Comparison of ENCODE assay signal across 9 cellular contexts in the genomic region with DNA sequence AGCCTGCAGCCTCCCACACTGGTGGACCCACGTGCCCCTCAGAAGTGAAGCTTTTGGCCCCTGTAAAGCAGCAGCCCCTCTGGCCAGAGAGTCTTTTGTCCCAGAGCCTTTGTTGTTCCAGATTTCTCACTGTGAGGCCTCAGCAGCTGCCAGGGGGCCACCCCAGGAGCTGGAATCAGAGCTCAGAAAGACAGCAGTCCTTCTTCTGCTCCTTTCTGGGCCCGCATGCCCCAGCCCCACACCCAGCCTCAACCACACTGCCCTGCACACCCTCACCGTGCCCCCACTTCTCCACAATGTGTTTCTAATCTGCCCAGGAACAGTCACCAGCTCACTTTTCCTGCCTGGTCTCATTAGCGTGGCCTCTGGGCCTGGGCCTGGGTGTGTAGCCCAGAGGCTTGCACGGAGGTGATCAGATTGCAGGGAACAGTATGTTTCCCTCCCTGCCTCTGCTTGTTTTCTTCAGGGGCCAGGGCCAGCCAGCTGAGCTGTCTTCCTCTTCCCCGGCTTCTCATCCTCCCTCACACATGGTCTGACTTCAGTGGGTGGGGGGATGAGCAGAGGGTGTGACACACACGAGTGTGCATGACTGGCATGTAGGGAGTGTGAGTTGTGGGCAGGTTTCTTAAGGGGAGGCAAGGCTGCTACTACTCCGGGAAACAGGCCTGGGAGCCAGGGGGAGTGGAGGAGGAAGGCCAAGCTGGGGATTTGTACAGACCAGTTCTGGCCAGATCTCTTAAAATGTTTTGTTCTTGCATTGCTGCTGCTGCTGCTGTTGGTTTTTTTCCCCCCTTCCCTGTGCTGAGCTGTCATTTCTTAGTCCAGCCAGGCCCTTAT.
A peak's percentile ranks its signal among the peaks of the same experiment; 100 is the strongest.
DNase-seq lines count a peak whose midpoint lies in the region; ATAC-seq, FAIRE-seq and TF ChIP-seq lines count a peak whose summit lies in the region.
"Had no signal": no experiment of that assay in that cellular context is flagged by ENCODE, and none has a peak within 500 bp of the region (broad histone marks: within the 10 kb centered on the region; RNA-seq: fewer than 3 reads in every experiment).

No MANE protein-coding gene starts in this region.

- no peaks in the 10 kb centered on the region for H3K27me3 ChIP-seq in right cardiac atrium (ENCODE audit: control insufficient read depth, insufficient read depth)
- H3K27me3 ChIP-seq: BLaER1 had no signal

- ATAC-seq in right cardiac atrium = peak; percentile 91 to 92
- peak; percentile 93 for ATAC-seq in sciatic nerve

- H3K4me3 ChIP-seq in right cardiac atrium (ENCODE audit: low read length) = no peak overlapping the region
- H3K4me3 ChIP-seq: BLaER1 had no signal

- TF ChIP-seq CTCF in D721Med (IDR thresholded peaks at IDR 0.05; ENCODE audit: insufficient read depth, missing control alignments) = no peak

- H3K4me1 ChIP-seq in right cardiac atrium (ENCODE audit: control insufficient read depth, insufficient read depth, low read length) = peaks cover 10% of the 10 kb centered on the region

- intact Hi-C loops in right cardiac atrium (cut with DNase I) = loop anchor here (2.0 to 10.0 kb wide), 8 partner anchors 51 to 253 kb away; a partner anchor contains a TSS
- intact Hi-C loops in sciatic nerve (cut with DNase I) = loop anchor here (5.0 to 10.0 kb wide), 3 partner anchors 59 to 248 kb away; a partner anchor contains a TSS

- WGBS in right cardiac atrium = 33% methylated on average over 8 of the region's 8 CpGs

- no peak for FAIRE-seq in D721Med (lab: Jason Lieb, UNC)

- peak overlapping the region; percentile 93 for H3K27ac ChIP-seq in right cardiac atrium (ENCODE audit: low read length)
- H3K27ac ChIP-seq: BLaER1 had no signal

- DNase-seq in NCI-H2107 treated with DMSO at 0.1 percent for 48 hours (lab: John Stamatoyannopoulos, UW; ENCODE audit: unreplicated experiment) = peak; percentile 21
- DNase-seq in NCI-H2107 (lab: John Stamatoyannopoulos, UW) = no peak
- DNase-seq in amygdala (lab: John Stamatoyannopoulos, UW) = peak in 51 of 56 donors; percentile 16 to 80 (median 53)
- DNase-seq in right cardiac atrium = peak; percentile 77 to 92 (median 79)
- DNase-seq in sciatic nerve (ENCODE audit: low spot score) = peak; percentile 87
- no peak for DNase-seq in stimulated activated CD4-positive, alpha-beta T cell treated with anti-CD3 and anti-CD28 coated beads, Interleukin-15, amount 100 ng/mL, for 24 hours
- DNase-seq in NCI-H1436 (lab: John Stamatoyannopoulos, UW) = no peak
- DNase-seq in D721Med (ENCODE audit: insufficient read length, low spot score) = no peak

- H3K9me3 ChIP-seq in right cardiac atrium (ENCODE audit: control insufficient read depth, low read length) = no peaks in the 10 kb centered on the region
- H3K9me3 ChIP-seq: BLaER1 had no signal

Comparison
In these comparisons a context has a peak if more than half of its experiments do, and no peak if none do; other contexts are left out.
1. DNase-seq: peak in NCI-H2107 treated with DMSO at 0.1 percent for 48 hours (single experiment), amygdala (51 of 56), right cardiac atrium (3 of 3) and sciatic nerve (single experiment); none in NCI-H2107 (single experiment), stimulated activated CD4-positive, alpha-beta T cell treated with anti-CD3 and anti-CD28 coated beads, Interleukin-15, amount 100 ng/mL, for 24 hours (single experiment), NCI-H1436 (single experiment) and D721Med (single experiment).